8 cellular contexts compared by ENCODE assay signal in genomic region chr1:234322979-234323378, GRCh38. TPM values are rescaled to one million over a fixed set of nuclear protein-coding genes. Genes with fewer than 3 reads are reported as not detected.
DNase-seq lines count a peak whose midpoint lies in the region; ATAC-seq and TF ChIP-seq lines count a peak whose summit lies in the region.

No MANE protein-coding gene starts in this region.

- in situ Hi-C loops in astrocyte of the spinal cord (cut with HindIII; ENCODE audit: low sequenced_read_pairs), result no loop called here

- peaks cover 31% of the 10 kb centered on the region for H3K4me1 Mint-ChIP-seq in CD4-positive, alpha-beta T cell (ENCODE audit: low read depth)
- peaks cover 5% of the 10 kb centered on the region for H3K4me1 Mint-ChIP-seq in neural crest cell

- peaks cover 4% of the 10 kb centered on the region for H3K27me3 Mint-ChIP-seq in CD4-positive, alpha-beta T cell
- H3K27me3 Mint-ChIP-seq in neural crest cell (ENCODE audit: low read depth), result peaks cover 30% of the 10 kb centered on the region

- no peak overlapping the region for H3K27ac ChIP-seq in CD4-positive, alpha-beta T cell (ENCODE audit: low read depth, low read length)

- peaks cover 6% of the 10 kb centered on the region for H3K27me3 ChIP-seq in CD4-positive, alpha-beta T cell (ENCODE audit: control insufficient read depth, insufficient read depth, low read length)

- ATAC-seq in CD4-positive, alpha-beta T cell (ENCODE audit: poor library complexity), result peak; percentile 45
- ATAC-seq in GM21423 (IDR thresholded peaks at IDR 0.05; ENCODE audit: unreplicated experiment) (no peak), GM18519 (IDR thresholded peaks at IDR 0.05; ENCODE audit: low FRiP score, unreplicated experiment) (no peak)

- H3K36me3 Mint-ChIP-seq in CD4-positive, alpha-beta T cell (ENCODE audit: low read depth), result peaks cover 4% of the 10 kb centered on the region
- H3K36me3 Mint-ChIP-seq in neural crest cell (ENCODE audit: low read depth), result no peaks in the 10 kb centered on the region

- CTCF ChIA-PET in CD4-positive, alpha-beta T cell (lab: Charles Lee), result interaction anchor here (0.6 to 10.2 kb wide), 5 partner anchors 11 to 110 kb away, joined by 3 to 156 read pairs (median 4); no protein-coding TSS in a partner anchor

- POLR2A ChIA-PET in CD4-positive, alpha-beta T cell (lab: Charles Lee), result interaction anchor here (0.6 to 2.4 kb wide), 3 partner anchors 13 to 85 kb away, joined by 4 to 7 read pairs (median 6); partner anchors contain the start of gene COA6

- H3K4me3 Mint-ChIP-seq in CD4-positive, alpha-beta T cell, result peak overlapping the region; percentile 14
- H3K4me3 Mint-ChIP-seq in neural crest cell, result no peak overlapping the region

- TF ChIP-seq CTCF in CD4-positive, alpha-beta T cell (IDR thresholded peaks at IDR 0.05), result peak; percentile 37
- peak; percentile 37 for TF ChIP-seq CTCF in astrocyte of the spinal cord (IDR thresholded peaks at IDR 0.05; ENCODE audit: low read depth, low read length)
- TF ChIP-seq CTCF in neural crest cell (conservative IDR thresholded peaks at IDR 0.05), result peak; percentile 33

- peak in 9 of 10 experiments; percentile 34 to 67 (median 49) for DNase-seq in CD4-positive, alpha-beta T cell
- DNase-seq in HCEC 1CT (peak; percentile 32), SK-N-DZ (ENCODE audit: low spot score) (peak; percentile 20), astrocyte of the spinal cord (ENCODE audit: low read depth, low spot score) (peak; percentile 8), neural crest cell (ENCODE audit: low read depth, low spot score) (peak; percentile 10), GM19238 (ENCODE audit: insufficient read length, low spot score) (no peak)

- H3K4me3 ChIP-seq in astrocyte of the spinal cord (ENCODE audit: low read depth, low read length), result no peak overlapping the region

- no peak overlapping the region for H3K27ac Mint-ChIP-seq in CD4-positive, alpha-beta T cell
- no peak overlapping the region for H3K27ac Mint-ChIP-seq in neural crest cell (ENCODE audit: unreplicated experiment)

- H3K9me3 Mint-ChIP-seq in CD4-positive, alpha-beta T cell, result no peaks in the 10 kb centered on the region
- H3K9me3 Mint-ChIP-seq in neural crest cell, result no peaks in the 10 kb centered on the region

- intact Hi-C loops in CD4-positive, alpha-beta T cell (cut with DNase I, micrococcal nuclease), result loop anchor here (1.0 kb wide), 1 partner anchor 86 kb away; no protein-coding TSS in a partner anchor

- H3K9me3 ChIP-seq in CD4-positive, alpha-beta T cell (ENCODE audit: control insufficient read depth, low read length), result no peaks in the 10 kb centered on the region

RNA-seq across cellular contexts. Expression of gene COA6, which starts 50.3 kb away (rescaled TPM):
- total RNA-seq in CD4-positive, alpha-beta T cell, result 10 to 100 TPM; 10.0 to 12.2 TPM
- 38.0 and 49.7 TPM in 2 replicates for polyA plus RNA-seq in SK-N-DZ (2014; cell fraction: cytosol; rRNA removed)
- polyA plus RNA-seq in SK-N-DZ (2014; cell fraction: nucleus; rRNA removed), result 14.8 and 28.0 TPM in 2 replicates
- 32.0 and 36.3 TPM in 2 replicates for total RNA-seq in neural crest cell
